ENCODE assay signal across 13 cellular contexts in the genomic region with DNA sequence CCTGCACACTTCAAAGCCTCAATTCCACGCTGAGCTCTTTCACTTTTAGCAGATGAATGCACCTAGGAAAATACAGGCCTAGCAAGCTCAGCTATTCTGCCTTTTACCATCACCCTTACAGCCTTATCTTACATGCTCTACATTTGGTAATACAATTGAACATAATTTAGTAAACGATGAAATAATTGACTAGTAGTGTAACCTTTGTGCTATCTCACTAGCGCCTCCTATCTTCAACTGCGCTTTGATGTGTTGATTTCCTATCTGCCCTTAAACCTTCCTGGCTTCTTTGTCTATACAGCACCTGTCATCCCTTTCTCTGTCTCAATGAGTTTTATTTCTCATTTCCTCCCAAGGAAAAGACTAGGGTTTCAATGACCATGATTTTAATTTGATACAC.
DNase-seq lines count a peak whose midpoint lies in the region; ATAC-seq and TF ChIP-seq lines count a peak whose summit lies in the region.
"Had no signal": no experiment of that assay in that cellular context is flagged by ENCODE, and none has a peak within 500 bp of the region (broad histone marks: within the 10 kb centered on the region; RNA-seq: fewer than 3 reads in every experiment).

No MANE protein-coding gene starts in this region.

- intact Hi-C loops in PC-9 (cut with micrococcal nuclease; ENCODE audit: unreplicated experiment), result no loop called here

- BruUV-seq in PC-9 (replicated peaks; lab: Mats Ljungman, UMichigan), result no TSS peak

- H3K4me2 ChIP-seq in DOHH2 (ENCODE audit: low read length) (peak overlapping the region; percentile 57), PC-9 (no peak overlapping the region), Karpas-422 (ENCODE audit: low read depth, low read length, poor library complexity, severe bottlenecking) (no peak overlapping the region)

- H3K27me3 ChIP-seq in DOHH2 (ENCODE audit: control insufficient read depth, low read length) (no peaks in the 10 kb centered on the region), PC-9 (ENCODE audit: insufficient read depth, low read depth) (no peaks in the 10 kb centered on the region), Karpas-422 (ENCODE audit: low read length) (no peaks in the 10 kb centered on the region)
- H3K27me3 ChIP-seq in effector memory CD4-positive, alpha-beta T cell (replicated peaks; ENCODE audit: control insufficient read depth, insufficient read depth, low read length, poor library complexity, severe bottlenecking), result no peaks in the 10 kb centered on the region
- H3K27me3 ChIP-seq: BLaER1 treated with 17β-estradiol and CSF1 and Interleukin-3, amounts not matched to agents 10 nM and 100 nM; colonic mucosa; heart left ventricle had no signal

- H3K9ac ChIP-seq in Karpas-422 (ENCODE audit: low read length), result no peak overlapping the region
- H3K9ac ChIP-seq: BLaER1 treated with 17β-estradiol and CSF1 and Interleukin-3, amounts not matched to agents 10 nM and 100 nM had no signal

- H3K4me3 ChIP-seq in DOHH2 (ENCODE audit: low read length), result peak overlapping the region; percentile 52
- no peak overlapping the region for H3K4me3 ChIP-seq in PC-9
- H3K4me3 ChIP-seq in Karpas-422 (ENCODE audit: low read length), result no peak overlapping the region
- H3K4me3 ChIP-seq in effector memory CD4-positive, alpha-beta T cell (ENCODE audit: insufficient read depth, low read depth, low read length, poor library complexity, severe bottlenecking), result no peak overlapping the region
- H3K4me3 ChIP-seq: BLaER1 treated with 17β-estradiol and CSF1 and Interleukin-3, amounts not matched to agents 10 nM and 100 nM; colonic mucosa; heart left ventricle had no signal

- H3K4me1 ChIP-seq in DOHH2 (ENCODE audit: control insufficient read depth, low read length), result peaks cover 48% of the 10 kb centered on the region
- H3K4me1 ChIP-seq in PC-9 (replicated peaks; ENCODE audit: insufficient read depth), result no peaks in the 10 kb centered on the region
- peaks cover 4% of the 10 kb centered on the region; the same call in 1 of the 2 replicates for H3K4me1 ChIP-seq in Karpas-422 (ENCODE audit: low read length)
- H3K4me1 ChIP-seq in effector memory CD4-positive, alpha-beta T cell (ENCODE audit: control insufficient read depth, insufficient read depth, low read length, poor library complexity, severe bottlenecking), result no peaks in the 10 kb centered on the region
- H3K4me1 ChIP-seq: colonic mucosa, heart left ventricle had no signal

- ATAC-seq in GM19455 (IDR thresholded peaks at IDR 0.05; ENCODE audit: unreplicated experiment), result peak; percentile 27
- ATAC-seq in HG03103 (IDR thresholded peaks at IDR 0.05; ENCODE audit: low read depth, unreplicated experiment), result peak; percentile 13
- no peak for ATAC-seq in GM19395 (IDR thresholded peaks at IDR 0.05; ENCODE audit: unreplicated experiment)
- ATAC-seq: heart left ventricle had no signal

- H4K20me1 ChIP-seq in DOHH2 (ENCODE audit: control insufficient read depth, insufficient read depth, low read depth, low read length), result no peaks in the 10 kb centered on the region
- H4K20me1 ChIP-seq in PC-9 (ENCODE audit: insufficient read depth), result no peaks in the 10 kb centered on the region; the same call in 1 of the 2 replicates
- H4K20me1 ChIP-seq in Karpas-422 (ENCODE audit: insufficient read depth, low read depth, low read length), result no peaks in the 10 kb centered on the region
- H4K20me1 ChIP-seq: BLaER1 treated with 17β-estradiol and CSF1 and Interleukin-3, amounts not matched to agents 10 nM and 100 nM had no signal

- DNase-seq in PC-9, result no peak
- no peak for DNase-seq in GOT3 (lab: John Stamatoyannopoulos, UW)
- DNase-seq in Karpas-422, result no peak
- no peak for DNase-seq in effector memory CD4-positive, alpha-beta T cell
- DNase-seq: activated effector memory CD4-positive, alpha-beta T cell treated with Interleukin-2 at 50 U/mL for 16 hours; colonic mucosa; heart left ventricle; NCI-H510A had no signal

- H3K36me3 ChIP-seq in DOHH2 (ENCODE audit: control insufficient read depth, low read length) (no peaks in the 10 kb centered on the region), PC-9 (ENCODE audit: low read depth) (no peaks in the 10 kb centered on the region), Karpas-422 (ENCODE audit: insufficient read depth, low read length) (no peaks in the 10 kb centered on the region)
- no peaks in the 10 kb centered on the region for H3K36me3 ChIP-seq in effector memory CD4-positive, alpha-beta T cell (ENCODE audit: control insufficient read depth, insufficient read depth, low read length)
- H3K36me3 ChIP-seq: BLaER1 treated with 17β-estradiol and CSF1 and Interleukin-3, amounts not matched to agents 10 nM and 100 nM; colonic mucosa; heart left ventricle had no signal

- CTCF ChIA-PET in PC-9 (lab: Charles Lee), result no interaction called here

- no peaks in the 10 kb centered on the region for H3K9me3 ChIP-seq in DOHH2 (ENCODE audit: control insufficient read depth, insufficient read depth, low read length)
- peaks cover 5% of the 10 kb centered on the region; the same call in 1 of the 2 replicates for H3K9me3 ChIP-seq in PC-9 (ENCODE audit: insufficient read depth, low read depth)
- peaks cover 8% of the 10 kb centered on the region; the same call in 1 of the 2 replicates for H3K9me3 ChIP-seq in Karpas-422 (ENCODE audit: low read length)
- H3K9me3 ChIP-seq in effector memory CD4-positive, alpha-beta T cell (ENCODE audit: control insufficient read depth, low read length), result no peaks in the 10 kb centered on the region
- H3K9me3 ChIP-seq: BLaER1 treated with 17β-estradiol and CSF1 and Interleukin-3, amounts not matched to agents 10 nM and 100 nM; colonic mucosa; heart left ventricle had no signal

- 0 out of 2 replicates have a peak, but pooled peaks cover 3% of the 10 kb centered on the region for H3F3A ChIP-seq in DOHH2 (ENCODE audit: control insufficient read depth, insufficient read depth)
- no peaks in the 10 kb centered on the region for H3F3A ChIP-seq in PC-9 (ENCODE audit: insufficient read depth, low read depth)

- no peaks in the 10 kb centered on the region for H3K79me2 ChIP-seq in DOHH2 (ENCODE audit: control insufficient read depth, low read length)
- no peaks in the 10 kb centered on the region for H3K79me2 ChIP-seq in PC-9 (ENCODE audit: low read depth)
- no peaks in the 10 kb centered on the region for H3K79me2 ChIP-seq in Karpas-422 (ENCODE audit: low read length)

- H2AFZ ChIP-seq in PC-9, result no peak overlapping the region
- H2AFZ ChIP-seq in Karpas-422 (ENCODE audit: low read length), result no peak overlapping the region

- peak overlapping the region; percentile 80 for H3K27ac ChIP-seq in DOHH2 (ENCODE audit: low read depth, low read length)
- H3K27ac ChIP-seq in PC-9, result no peak overlapping the region
- H3K27ac ChIP-seq in Karpas-422 (ENCODE audit: low read length), result no peak overlapping the region
- H3K27ac ChIP-seq in effector memory CD4-positive, alpha-beta T cell (ENCODE audit: insufficient read depth, low read length, poor library complexity, severe bottlenecking), result no peak overlapping the region
- H3K27ac ChIP-seq: BLaER1 treated with 17β-estradiol and CSF1 and Interleukin-3, amounts not matched to agents 10 nM and 100 nM; colonic mucosa; heart left ventricle had no signal

- H3K9me2 ChIP-seq in DOHH2 (replicated peaks; ENCODE audit: control insufficient read depth, low read length), result no peaks in the 10 kb centered on the region
- H3K9me2 ChIP-seq in PC-9 (ENCODE audit: insufficient read depth), result no peaks in the 10 kb centered on the region
- H3K9me2 ChIP-seq in Karpas-422 (replicated peaks; ENCODE audit: insufficient read depth, low read length), result no peaks in the 10 kb centered on the region

- TF ChIP-seq CTCF in DOHH2 (IDR thresholded peaks at IDR 0.05; ENCODE audit: low read depth, low read length, poor library complexity, severe bottlenecking) (peak; percentile 60), PC-9 (conservative IDR thresholded peaks at IDR 0.05) (0 out of 2 replicates have a peak, but pooled peaks have one; percentile 34)

- POLR2A ChIA-PET in PC-9 (lab: Charles Lee; ENCODE audit: unreplicated experiment), result no interaction called here
